Comparison of ENCODE assay signal across 8 cellular contexts in the genomic region with DNA sequence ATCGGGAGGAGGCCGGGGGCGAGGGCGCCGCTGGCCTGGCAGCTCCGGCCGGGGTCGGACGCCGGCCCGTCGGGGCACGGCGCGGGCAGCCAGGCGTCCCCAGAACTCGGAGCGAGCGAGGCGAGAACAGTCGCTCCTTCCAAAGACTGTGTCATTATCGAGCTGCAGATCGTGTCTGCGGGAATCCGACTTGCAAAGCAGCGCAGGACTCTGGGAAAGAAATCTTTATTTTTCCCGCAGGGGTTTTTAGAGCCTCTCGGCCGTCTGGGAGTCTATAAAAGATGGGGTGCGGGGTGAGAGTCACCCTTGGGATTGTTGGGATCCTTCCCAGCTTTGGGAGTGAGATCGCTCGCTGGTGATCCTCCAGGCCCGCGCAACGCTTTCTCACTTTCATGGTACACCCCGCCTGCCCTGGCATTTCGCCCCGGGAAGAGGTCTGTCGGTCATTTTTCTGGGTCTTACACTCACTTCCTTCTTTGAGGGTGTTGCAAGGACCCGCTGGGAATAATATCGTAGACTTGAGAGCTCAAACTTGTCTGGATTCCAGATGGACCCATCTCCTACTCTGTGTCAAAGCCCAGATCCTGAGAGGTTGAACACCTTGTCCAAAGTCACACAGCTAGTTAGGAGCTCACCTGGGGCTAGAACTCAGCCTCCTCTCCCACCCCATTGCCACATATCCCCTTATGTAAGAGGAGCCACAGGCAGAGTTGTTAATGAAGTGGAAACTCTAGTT. TPM values are rescaled to one million over a fixed set of nuclear protein-coding genes. Genes with fewer than 3 reads are reported as not detected.
DNase-seq lines count a peak whose midpoint lies in the region; ATAC-seq and TF ChIP-seq lines count a peak whose summit lies in the region.

No MANE protein-coding gene starts in this region.

- H3K4me3 ChIP-seq in SK-N-SH (ENCODE audit: low read depth in 2 of 2, low read length in 1 of 2) (peak overlapping the region; percentile 87 to 93), RWPE2 (ENCODE audit: severe bottlenecking) (peak overlapping the region; percentile 80), endodermal cell (ENCODE audit: low read length) (peak overlapping the region; percentile 98)

- no peak for TF ChIP-seq RAD21 in SK-N-SH (IDR thresholded peaks at IDR 0.05; ENCODE audit: low read length)

- H3K9ac ChIP-seq in SK-N-SH, result peak overlapping the region; percentile 84
- peak overlapping the region; percentile 52 for H3K9ac ChIP-seq in endodermal cell (ENCODE audit: extremely low read depth, low read length, poor library complexity, severe bottlenecking)

- no peaks in the 10 kb centered on the region for H3K9me2 ChIP-seq in SK-N-SH

- POLR2A ChIA-PET in SK-N-SH (lab: Yijun Ruan, JAX), result interaction anchor here (1.2 to 1.4 kb wide), 3 partner anchors 12 to 53 kb away, joined by 3 to 5 read pairs (median 4); no protein-coding TSS in a partner anchor

- DNase-seq in SK-N-SH (peak; percentile 39), RWPE2 (ENCODE audit: low spot score) (no peak), endodermal cell (no peak), mesothelial cell of epicardium (ENCODE audit: low spot score in 2 of 2, unreplicated experiment in 2 of 2) (no peak), type B pancreatic cell (ENCODE audit: extremely low spot score, unreplicated experiment) (no peak)
- DNase-seq in stimulated activated CD4-positive, alpha-beta T cell treated with anti-CD3 and anti-CD28 coated beads, Interleukin-12 subunit alpha, Interleukin-12 subunit beta, amount 100 ng/mL, for 4 hours, result no peak

- H3K4me3 Mint-ChIP-seq in endodermal cell (peak overlapping the region; percentile 94), mesothelial cell of epicardium (peak overlapping the region; percentile 69), type B pancreatic cell (peak overlapping the region; percentile 83)

- TF ChIP-seq CTCF in SK-N-SH (IDR thresholded peaks at IDR 0.05) (no peak), RWPE2 (IDR thresholded peaks at IDR 0.05; ENCODE audit: poor library complexity, severe bottlenecking) (no peak), endodermal cell (conservative IDR thresholded peaks at IDR 0.05) (no peak), mesothelial cell of epicardium (IDR thresholded peaks at IDR 0.05; ENCODE audit: unreplicated experiment) (no peak), type B pancreatic cell (conservative IDR thresholded peaks at IDR 0.05) (no peak)

- no peak for TF ChIP-seq EP300 in SK-N-SH (IDR thresholded peaks at IDR 0.05; ENCODE audit: borderline replicate concordance in 1 of 2, low read depth in 1 of 2, low read length in 1 of 2)

- H3K27me3 ChIP-seq in SK-N-SH (ENCODE audit: insufficient read depth) (no peaks in the 10 kb centered on the region), RWPE2 (ENCODE audit: insufficient read depth, poor library complexity, severe bottlenecking) (no peaks in the 10 kb centered on the region), endodermal cell (ENCODE audit: control insufficient read depth, insufficient read depth, low read length, poor library complexity, severe bottlenecking) (peaks cover 20% of the 10 kb centered on the region)

- H3K36me3 ChIP-seq in SK-N-SH (replicated peaks in 1 of 2; ENCODE audit: control insufficient read depth in 1 of 2, insufficient read depth in 2 of 2, low read length in 1 of 2) (peaks cover 0 to 7% of the 10 kb centered on the region in 2 experiments), RWPE2 (ENCODE audit: low read depth) (peaks cover 9% of the 10 kb centered on the region), endodermal cell (ENCODE audit: control insufficient read depth, insufficient read depth, low read length) (no peaks in the 10 kb centered on the region)

- 14% methylated on average over 29 of the region's 41 CpGs for WGBS in SK-N-SH (ENCODE audit: low lambda C conversion rate)
- WGBS in endodermal cell (ENCODE audit: insufficient coverage in 1 of 2, insufficient read length in 1 of 2), 2 experiments, result 3 to 7% methylated on average over 33 to 41 of the region's 41 CpGs

- H3F3A ChIP-seq in SK-N-SH (replicated peaks; ENCODE audit: insufficient read depth), result peaks cover 10% of the 10 kb centered on the region

- peak overlapping the region; percentile 89 for H3K4me2 ChIP-seq in SK-N-SH

- peaks cover 66% of the 10 kb centered on the region for H4K20me1 ChIP-seq in SK-N-SH (ENCODE audit: insufficient read depth)

- H3K79me2 ChIP-seq in SK-N-SH (ENCODE audit: insufficient read depth), result peaks cover 92% of the 10 kb centered on the region

- H3K9me3 Mint-ChIP-seq in endodermal cell, result no peaks in the 10 kb centered on the region
- H3K9me3 Mint-ChIP-seq in mesothelial cell of epicardium, result no peaks in the 10 kb centered on the region
- H3K9me3 Mint-ChIP-seq in type B pancreatic cell, result no peaks in the 10 kb centered on the region

- ATAC-seq in SK-N-SH treated with all-trans-retinoic acid at 6 μM for 48 hours, result no peak; the same call in 2 of the 3 replicates
- no peak for ATAC-seq in RWPE2 (ENCODE audit: low read depth)
- ATAC-seq in activated CD4-positive, CD25-positive, alpha-beta regulatory T cell treated with anti-CD3 and anti-CD28 coated beads, Interleukin-2, amount 50 U/mL, for 24 hours, result no peak

- CTCF ChIA-PET in SK-N-SH (lab: Yijun Ruan, JAX), result interaction anchor here (1.0 to 2.0 kb wide), 6 partner anchors 19 to 183 kb away, joined by 3 to 13 read pairs (median 4); a partner anchor contains a TSS

- H3K36me3 Mint-ChIP-seq in endodermal cell (ENCODE audit: low read depth) (peaks cover 2% of the 10 kb centered on the region), mesothelial cell of epicardium (no peaks in the 10 kb centered on the region), type B pancreatic cell (no peaks in the 10 kb centered on the region)

- peaks cover 13 to 16% of the 10 kb centered on the region in 2 experiments; a peak in 3 of 4 replicates for H3K4me1 ChIP-seq in SK-N-SH (ENCODE audit: control insufficient read depth in 1 of 2, insufficient read depth in 2 of 2, low read depth in 1 of 2, low read length in 1 of 2)
- H3K4me1 ChIP-seq in RWPE2 (ENCODE audit: insufficient read depth, poor library complexity, severe bottlenecking), result peaks cover 22% of the 10 kb centered on the region
- peaks cover 6% of the 10 kb centered on the region for H3K4me1 ChIP-seq in endodermal cell (ENCODE audit: control insufficient read depth, insufficient read depth, low read length)

- peak overlapping the region; percentile 64 to 89 for H3K27ac ChIP-seq in SK-N-SH (ENCODE audit: low read depth in 2 of 2, low read length in 1 of 2)
- H3K27ac ChIP-seq in RWPE2 (ENCODE audit: poor library complexity, severe bottlenecking), result peak overlapping the region; percentile 88
- H3K27ac ChIP-seq in endodermal cell (ENCODE audit: low read depth, low read length), result no peak overlapping the region

- peaks cover 28% of the 10 kb centered on the region for H3K4me1 Mint-ChIP-seq in endodermal cell
- peaks cover 51% of the 10 kb centered on the region for H3K4me1 Mint-ChIP-seq in mesothelial cell of epicardium
- H3K4me1 Mint-ChIP-seq in type B pancreatic cell (ENCODE audit: unreplicated experiment), result peaks cover 32% of the 10 kb centered on the region

- peaks cover 21% of the 10 kb centered on the region for H3K27me3 Mint-ChIP-seq in endodermal cell (ENCODE audit: insufficient read depth)
- H3K27me3 Mint-ChIP-seq in mesothelial cell of epicardium (ENCODE audit: low read depth), result peaks cover 24% of the 10 kb centered on the region
- H3K27me3 Mint-ChIP-seq in type B pancreatic cell, result peaks cover 29% of the 10 kb centered on the region

- peak overlapping the region; percentile 80; the same call in 1 of the 2 replicates for H2AFZ ChIP-seq in SK-N-SH (ENCODE audit: low read depth)

- H3K9me3 ChIP-seq in SK-N-SH (no peaks in the 10 kb centered on the region), RWPE2 (ENCODE audit: severe bottlenecking) (no peaks in the 10 kb centered on the region), endodermal cell (ENCODE audit: control insufficient read depth, low read length) (no peaks in the 10 kb centered on the region)

- peak overlapping the region; percentile 47 for H3K27ac Mint-ChIP-seq in endodermal cell
- no peak overlapping the region for H3K27ac Mint-ChIP-seq in mesothelial cell of epicardium
- peak overlapping the region; percentile 27 for H3K27ac Mint-ChIP-seq in type B pancreatic cell

TF ChIP-seq in SK-N-SH treated with all-trans-retinoic acid at 6 μM for 48 hours, 23 proteins besides CTCF, POLR2A, EP300 and RAD21 (continues in another document):
- TF ChIP-seq RARB (CRISPR knock-in tag; IDR thresholded peaks at IDR 0.05) (no peak), PPARA (CRISPR knock-in tag; IDR thresholded peaks at IDR 0.05; ENCODE audit: borderline replicate concordance) (no peak), ZNF70 (CRISPR knock-in tag; IDR thresholded peaks at IDR 0.05) (no peak)

RNA-seq across cellular contexts. Expression of a gene that starts 1.0 kb away (rescaled TPM):
- polyA plus RNA-seq in SK-N-SH (2012; rRNA removed), result 37.9 and 38.8 TPM in 2 replicates
- polyA plus RNA-seq in SK-N-SH (2012; cell fraction: cytosol; rRNA removed), result 18.2 and 31.1 TPM in 2 replicates
- 22.1 and 34.2 TPM in 2 replicates for polyA plus RNA-seq in SK-N-SH (2012; cell fraction: nucleus; rRNA removed)
- total RNA-seq in endodermal cell, result 10 to 100 TPM; 19.1 to 19.3 TPM
- polyA plus RNA-seq in endodermal cell (2013, experiment 1 of 2), result 11.7 TPM
- polyA plus RNA-seq in endodermal cell (2013, experiment 2 of 2), result 12.2 TPM
- total RNA-seq in mesothelial cell of epicardium, result 9.1 to 9.4 TPM (median 9.4 TPM) in 3 replicates
- 11.6 and 16.1 TPM in 2 replicates for total RNA-seq in type B pancreatic cell (ENCODE audit: low replicate concordance)

RNA-seq across cellular contexts. Expression of a gene that starts 1.5 kb away (rescaled TPM):
- polyA plus RNA-seq in SK-N-SH (2012; rRNA removed), result 56.9 and 83.9 TPM in 2 replicates
- polyA plus RNA-seq in SK-N-SH (2012; cell fraction: cytosol; rRNA removed), result 29.5 and 42.8 TPM in 2 replicates
- 176 and 209 TPM in 2 replicates for polyA plus RNA-seq in SK-N-SH (2012; cell fraction: nucleus; rRNA removed)
- total RNA-seq in endodermal cell (10 to 100 TPM; 84.2 to 98.8 TPM), mesothelial cell of epicardium (82.5 to 88.1 TPM (median 84.9 TPM) in 3 replicates), type B pancreatic cell (ENCODE audit: low replicate concordance) (85.9 and 94.8 TPM in 2 replicates)
- polyA plus RNA-seq in endodermal cell (2013, experiment 1 of 2), result 103 TPM
- 84.0 TPM for polyA plus RNA-seq in endodermal cell (2013, experiment 2 of 2)

RNA-seq across cellular contexts. Expression of a gene that starts 53.8 kb away (rescaled TPM):
- polyA plus RNA-seq in SK-N-SH (2012; rRNA removed), result 71.5 and 84.2 TPM in 2 replicates
- polyA plus RNA-seq in SK-N-SH (2012; cell fraction: cytosol; rRNA removed), result 48.0 and 62.5 TPM in 2 replicates
- polyA plus RNA-seq in SK-N-SH (2012; cell fraction: nucleus; rRNA removed), result 76.4 and 107 TPM in 2 replicates
- 10 to 100 TPM; 44.5 to 53.6 TPM for total RNA-seq in endodermal cell
- polyA plus RNA-seq in endodermal cell (2013, experiment 1 of 2), result 39.3 TPM
- polyA plus RNA-seq in endodermal cell (2013, experiment 2 of 2), result 34.4 TPM
- total RNA-seq in mesothelial cell of epicardium, result 36.9 to 41.4 TPM (median 39.7 TPM) in 3 replicates
- 50.7 and 53.7 TPM in 2 replicates for total RNA-seq in type B pancreatic cell (ENCODE audit: low replicate concordance)

RNA-seq across cellular contexts. Expression of a gene that starts 53.9 kb away (rescaled TPM):
- 49.0 and 50.0 TPM in 2 replicates for polyA plus RNA-seq in SK-N-SH (2012; rRNA removed)
- polyA plus RNA-seq in SK-N-SH (2012; cell fraction: cytosol; rRNA removed), result 46.6 and 47.9 TPM in 2 replicates
- 25.6 and 31.3 TPM in 2 replicates for polyA plus RNA-seq in SK-N-SH (2012; cell fraction: nucleus; rRNA removed)
- total RNA-seq in endodermal cell (10 to 100 TPM; 48.9 to 55.6 TPM), mesothelial cell of epicardium (28.2 to 31.2 TPM (median 30.6 TPM) in 3 replicates), type B pancreatic cell (ENCODE audit: low replicate concordance) (34.8 and 36.1 TPM in 2 replicates)
- polyA plus RNA-seq in endodermal cell (2013, experiment 1 of 2), result 57.7 TPM
- 54.7 TPM for polyA plus RNA-seq in endodermal cell (2013, experiment 2 of 2)
